8 cellular contexts compared by ENCODE assay signal in the genomic region with DNA sequence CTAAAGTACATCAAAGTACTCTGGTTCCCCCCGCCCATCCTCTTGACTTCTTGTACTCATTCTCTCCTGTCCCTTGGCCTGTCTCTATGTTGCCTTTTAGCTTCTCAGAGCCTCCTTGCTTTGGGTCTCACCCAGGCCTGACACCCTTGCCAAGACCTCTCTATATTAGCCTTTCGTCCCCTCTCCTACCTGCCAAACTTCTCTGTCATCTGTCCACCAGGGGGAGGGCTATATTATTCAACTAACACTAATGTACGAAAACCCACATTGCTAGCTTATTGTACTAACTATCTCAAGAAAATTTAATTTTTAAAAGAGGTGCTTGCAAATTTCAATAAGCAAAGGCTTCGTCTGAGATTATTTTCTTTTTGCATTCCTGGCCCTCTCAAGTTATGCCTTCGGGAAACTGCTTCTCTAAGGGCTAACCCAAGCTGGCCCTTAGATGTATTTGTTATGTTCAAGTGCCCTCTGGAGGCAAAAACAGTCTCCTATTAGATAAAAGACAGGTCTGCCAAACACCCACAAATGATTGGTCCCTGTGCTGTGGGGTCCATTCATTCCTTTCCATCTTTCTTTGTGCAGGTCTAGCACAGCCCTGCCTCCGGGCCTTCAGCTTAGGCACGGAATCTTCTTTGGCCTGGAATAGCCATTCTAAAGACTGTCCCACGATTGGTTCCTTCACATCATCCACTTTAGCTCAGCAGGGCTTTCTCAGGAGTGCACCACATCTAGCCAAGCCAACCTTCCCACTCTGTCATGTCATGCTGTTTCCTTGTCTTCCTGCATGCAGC. TPM values are rescaled to one million over a fixed set of nuclear protein-coding genes. Genes with fewer than 3 reads are reported as not detected.
DNase-seq lines count a peak whose midpoint lies in the region; ATAC-seq and TF ChIP-seq lines count a peak whose summit lies in the region.

No MANE protein-coding gene starts in this region.

- no peak overlapping the region for H3K9ac ChIP-seq in KMS-11

- H3K27ac ChIP-seq in KMS-11 (no peak overlapping the region), body of pancreas (peak overlapping the region in 1 of 4 donors; percentile 58)

- no peaks in the 10 kb centered on the region for H4K20me1 ChIP-seq in KMS-11 (ENCODE audit: insufficient read depth)

- no peaks in the 10 kb centered on the region for H3K79me2 ChIP-seq in KMS-11 (ENCODE audit: insufficient read depth, low read depth)

- H3K4me2 ChIP-seq in KMS-11 = peak overlapping the region; percentile 29; the same call in 1 of the 2 replicates

- WGBS in body of pancreas, 2 donors = 9% methylated on average over 8 of the region's 8 CpGs

- intact Hi-C loops in body of pancreas (cut with DNase I) = no loop called here

- H3K36me3 ChIP-seq in KMS-11 (ENCODE audit: insufficient read depth) (no peaks in the 10 kb centered on the region), body of pancreas (replicated peaks in 1 of 2; ENCODE audit: insufficient read depth in 1 of 2, low read depth in 2 of 2) (no peaks in the 10 kb centered on the region)

- H3K4me1 ChIP-seq in KMS-11 (ENCODE audit: low read depth, poor library complexity, severe bottlenecking) (peaks cover 9% of the 10 kb centered on the region), body of pancreas (no peaks in the 10 kb centered on the region)

- H2AFZ ChIP-seq in KMS-11 (ENCODE audit: low read depth) = peak overlapping the region; percentile 35; the same call in 1 of the 2 replicates

- no peak for TF ChIP-seq POLR2A in body of pancreas (IDR thresholded peaks at IDR 0.05)

- no peaks in the 10 kb centered on the region for H3K9me3 ChIP-seq in body of pancreas

- peak; percentile 88 for ATAC-seq in body of pancreas

- TF ChIP-seq CTCF in KMS-11 (conservative IDR thresholded peaks at IDR 0.05; ENCODE audit: low read depth, low read length) (peak; percentile 81), body of pancreas (IDR thresholded peaks at IDR 0.05) (peak; percentile 37 to 80 (median 76))

- DNase-seq in NCI-H2081 (lab: John Stamatoyannopoulos, UW) (peak; percentile 5 to 41), NCI-H2081 treated with DMSO at 0.1 percent for 48 hours (lab: John Stamatoyannopoulos, UW) (no peak), H4 (ENCODE audit: low spot score) (peak; percentile 31), RPMI8226 (peak; percentile 70), body of pancreas (peak; percentile 40 to 62 (median 52)), iPS-NIHi7 (ENCODE audit: extremely low spot score) (peak; percentile 47)
- DNase-seq in stimulated activated CD4-positive, alpha-beta T cell treated with anti-CD3 and anti-CD28 coated beads, Interleukin-12 subunit alpha, Interleukin-12 subunit beta, amount 100 ng/mL, for 4 hours = peak; percentile 19

- H3K27me3 ChIP-seq in KMS-11 (ENCODE audit: insufficient read depth, low read depth) (no peaks in the 10 kb centered on the region), body of pancreas (no peaks in the 10 kb centered on the region)

- H3K4me3 ChIP-seq in KMS-11 (IDR thresholded peaks at IDR 0.05; ENCODE audit: insufficient read depth, low read depth, low read length) (no peak overlapping the region), body of pancreas (no peak overlapping the region)

RNA-seq across cellular contexts. Expression of a gene that starts 6.4 kb away (rescaled TPM):
- total RNA-seq in H4 (2014; rRNA removed; shearing (Covaris generic)) = 10.3 and 12.8 TPM in 2 replicates
- 10 to 100 TPM; 10.9 to 11.9 TPM for total RNA-seq in body of pancreas

RNA-seq across cellular contexts. Expression of a gene that starts 12.1 kb away (rescaled TPM):
- 13.7 and 16.5 TPM in 2 replicates for total RNA-seq in H4 (2014; rRNA removed; shearing (Covaris generic))
- total RNA-seq in body of pancreas = 10 to 100 TPM in 1 of 2 donors, 1 to 10 TPM in 1; 4.6 to 27.8 TPM
